Comparison of ENCODE assay signal across 7 cellular contexts in the genomic region with DNA sequence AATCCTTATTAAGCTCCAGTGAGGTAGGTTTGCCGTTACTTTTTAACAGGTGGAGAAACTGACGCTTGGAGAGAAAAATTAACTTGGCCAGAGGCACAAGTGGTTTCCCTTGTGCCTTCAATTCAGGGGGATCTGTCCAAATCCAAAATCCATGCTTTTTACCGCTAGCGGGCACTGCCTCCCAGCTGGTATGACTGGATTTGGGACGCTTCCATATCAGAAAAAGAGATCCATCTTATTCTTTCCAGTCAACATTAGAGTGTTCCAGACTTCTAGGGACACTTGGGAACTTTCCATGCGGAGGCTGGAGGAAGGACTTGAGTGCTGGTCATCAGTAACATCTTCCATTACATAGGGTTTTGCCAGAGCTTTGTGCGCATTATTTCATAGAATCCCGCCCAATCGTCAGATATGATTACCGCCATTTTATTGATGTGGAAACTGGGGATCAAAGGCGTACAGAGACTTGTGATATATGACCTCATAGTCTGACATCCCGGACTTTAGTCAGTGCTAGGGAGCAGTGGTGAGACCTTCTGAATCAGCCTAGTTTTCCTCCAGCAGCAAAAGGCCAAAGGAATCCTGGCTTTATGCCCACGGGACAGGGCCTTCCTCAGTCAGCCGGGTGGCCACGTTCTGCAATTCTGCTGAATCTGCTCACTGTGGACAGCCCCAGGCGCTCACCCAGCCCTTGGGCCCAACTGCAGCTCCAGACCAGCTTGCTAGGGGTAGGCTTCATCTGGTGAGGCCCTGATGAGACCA. TPM values are rescaled to one million over a fixed set of nuclear protein-coding genes. Genes with fewer than 3 reads are reported as not detected.
A peak's percentile ranks its signal among the peaks of the same experiment; 100 is the strongest.
DNase-seq lines count a peak whose midpoint lies in the region; ATAC-seq, FAIRE-seq and TF ChIP-seq lines count a peak whose summit lies in the region.
"Had no signal": no experiment of that assay in that cellular context is flagged by ENCODE, and none has a peak within 500 bp of the region (broad histone marks: within the 10 kb centered on the region; RNA-seq: fewer than 3 reads in every experiment).

No MANE protein-coding gene starts in this region.

- peak overlapping the region; percentile 64 for H3K27ac ChIP-seq in 22Rv1
- peak overlapping the region; percentile 91 to 94 for H3K27ac ChIP-seq in tibial artery

- DNase-seq in RCC 7860 (ENCODE audit: low spot score) = peak; percentile 74
- DNase-seq in Right ventricle myocardium superior = peak; percentile 73
- DNase-seq in tibial artery = peak; percentile 73 to 75
- no peak for DNase-seq in stimulated activated naive CD4-positive, alpha-beta T cell treated with Interleukin-2 at 50 U/mL for 16 hours (lab: John Stamatoyannopoulos, UW)

- intact Hi-C loops in Right ventricle myocardium superior (cut with DNase I) = loop anchor here (5.0 kb wide), 2 partner anchors 93 to 128 kb away; partner anchors contain the start of gene NDFIP1
- intact Hi-C loops in tibial artery (cut with DNase I; ENCODE audit: low total_unique reads) = no loop called here

- TF ChIP-seq CTCF in 22Rv1 (IDR thresholded peaks at IDR 0.05) = no peak
- TF ChIP-seq CTCF in tibial artery (IDR thresholded peaks at IDR 0.05) = no peak

- peaks cover 0 to 10% (median 0%) of the 10 kb centered on the region in 3 donors for H3K36me3 ChIP-seq in tibial artery

- H3K9me3 ChIP-seq in tibial artery = no peaks in the 10 kb centered on the region

- FAIRE-seq in RCC 7860 (lab: Jason Lieb, UNC) = peak; percentile 39
- FAIRE-seq: GM12878 had no signal

- no peaks in the 10 kb centered on the region for H3K27me3 ChIP-seq in tibial artery

- ATAC-seq in Right ventricle myocardium superior (ENCODE audit: poor library complexity) = peak; percentile 33
- ATAC-seq in GM21619 (IDR thresholded peaks at IDR 0.05; ENCODE audit: unreplicated experiment) = no peak

- H3K4me1 ChIP-seq in tibial artery = peaks cover 0 to 32% (median 14%) of the 10 kb centered on the region in 4 donors

- no peak overlapping the region for H3K4me3 ChIP-seq in tibial artery

RNA-seq across cellular contexts. Expression of gene GNPDA1, which starts 1.1 kb away (rescaled TPM):
- total RNA-seq in Right ventricle myocardium superior = 22.7 TPM

RNA-seq across cellular contexts. Expression of gene RNF14, which starts 45.0 kb away (rescaled TPM):
- total RNA-seq in Right ventricle myocardium superior = 104 TPM

RNA-seq across cellular contexts. Expression of gene PCDH12, which starts 55.9 kb away (rescaled TPM):
- total RNA-seq in Right ventricle myocardium superior = 9.2 TPM
